Comparison of ENCODE assay signal across 8 cellular contexts in genomic region chr14:22039938-22040780, GRCh38.
DNase-seq lines count a peak whose midpoint lies in the region; ATAC-seq and TF ChIP-seq lines count a peak whose summit lies in the region.

No MANE protein-coding gene starts in this region.

- H3K4me3 Mint-ChIP-seq in CD14-positive monocyte (no peak overlapping the region), HFFc6 (no peak overlapping the region)
- H3K4me3 Mint-ChIP-seq in activated CD4-positive, alpha-beta memory T cell treated with anti-CD3 and anti-CD28 coated beads for 36 hours = peak overlapping the region; percentile 70
- H3K4me3 Mint-ChIP-seq in stimulated activated effector memory CD8-positive, alpha-beta T cell treated with anti-CD3 and anti-CD28 coated beads, Interleukin-12 subunit alpha, Interleukin-12 subunit beta, amount 100 ng/mL, for 72 hours = peak overlapping the region; percentile 49

- DNase-seq in CD14-positive monocyte (ENCODE audit: low spot score) (no peak), HFFc6 (no peak), fibroblast of villous mesenchyme (ENCODE audit: low read depth) (no peak), T-helper 9 cell (no peak), COR-L47 (lab: John Stamatoyannopoulos, UW) (no peak)
- peak; percentile 52 for DNase-seq in activated CD4-positive, alpha-beta memory T cell treated with anti-CD3 and anti-CD28 coated beads for 36 hours
- DNase-seq in stimulated activated effector memory CD8-positive, alpha-beta T cell treated with anti-CD3 and anti-CD28 coated beads, Interleukin-12 subunit alpha, Interleukin-12 subunit beta, amount 100 ng/mL, for 72 hours (ENCODE audit: low spot score in 2 of 2) = no peak

- intact Hi-C loops in CD14-positive monocyte (cut with micrococcal nuclease) = no loop called here
- intact Hi-C loops in activated CD4-positive, alpha-beta memory T cell treated with anti-CD3 and anti-CD28 coated beads for 36 hours (cut with micrococcal nuclease) = loop anchor here (2.0 to 5.0 kb wide), 2 partner anchors 37 to 123 kb away; no protein-coding TSS in a partner anchor

- peaks cover 0 to 1% (median 0%) of the 10 kb centered on the region in 3 donors for H3K27me3 Mint-ChIP-seq in CD14-positive monocyte (ENCODE audit: low read depth in 3 of 3)
- no peaks in the 10 kb centered on the region; the same call in 1 of the 2 replicates for H3K27me3 Mint-ChIP-seq in HFFc6 (ENCODE audit: insufficient read depth)
- H3K27me3 Mint-ChIP-seq in activated CD4-positive, alpha-beta memory T cell treated with anti-CD3 and anti-CD28 coated beads for 36 hours = no peaks in the 10 kb centered on the region

- POLR2A ChIA-PET in activated CD4-positive, alpha-beta memory T cell treated with anti-CD3 and anti-CD28 coated beads for 36 hours (lab: Charles Lee) = interaction anchor here (0.7 kb wide), 1 partner anchor 445 kb away, joined by 3 read pairs; no protein-coding TSS in a partner anchor

- H3K9me3 Mint-ChIP-seq in CD14-positive monocyte (no peaks in the 10 kb centered on the region), HFFc6 (peaks cover 24% of the 10 kb centered on the region)
- no peaks in the 10 kb centered on the region for H3K9me3 Mint-ChIP-seq in activated CD4-positive, alpha-beta memory T cell treated with anti-CD3 and anti-CD28 coated beads for 36 hours
- no peaks in the 10 kb centered on the region for H3K9me3 Mint-ChIP-seq in stimulated activated effector memory CD8-positive, alpha-beta T cell treated with anti-CD3 and anti-CD28 coated beads, Interleukin-12 subunit alpha, Interleukin-12 subunit beta, amount 100 ng/mL, for 72 hours

- CTCF ChIA-PET in activated CD4-positive, alpha-beta memory T cell treated with anti-CD3 and anti-CD28 coated beads for 36 hours (lab: Charles Lee) = interaction anchor here (0.6 to 2.0 kb wide), 24 partner anchors 9 to 548 kb away, joined by 3 to 13 read pairs (median 3); partner anchors contain the start of gene DAD1

- no peak overlapping the region for H3K4me3 ChIP-seq in fibroblast of villous mesenchyme (ENCODE audit: low read depth, low read length)

- H3K27ac Mint-ChIP-seq in CD14-positive monocyte (no peak overlapping the region), HFFc6 (no peak overlapping the region)
- H3K27ac Mint-ChIP-seq in activated CD4-positive, alpha-beta memory T cell treated with anti-CD3 and anti-CD28 coated beads for 36 hours = peak overlapping the region; percentile 81
- H3K27ac Mint-ChIP-seq in stimulated activated effector memory CD8-positive, alpha-beta T cell treated with anti-CD3 and anti-CD28 coated beads, Interleukin-12 subunit alpha, Interleukin-12 subunit beta, amount 100 ng/mL, for 72 hours = no peak overlapping the region

- H3K4me1 Mint-ChIP-seq in CD14-positive monocyte (peaks cover 7% of the 10 kb centered on the region), HFFc6 (ENCODE audit: low read depth) (no peaks in the 10 kb centered on the region)
- peaks cover 3% of the 10 kb centered on the region for H3K4me1 Mint-ChIP-seq in activated CD4-positive, alpha-beta memory T cell treated with anti-CD3 and anti-CD28 coated beads for 36 hours (ENCODE audit: low read depth)
- no peaks in the 10 kb centered on the region for H3K4me1 Mint-ChIP-seq in stimulated activated effector memory CD8-positive, alpha-beta T cell treated with anti-CD3 and anti-CD28 coated beads, Interleukin-12 subunit alpha, Interleukin-12 subunit beta, amount 100 ng/mL, for 72 hours

- no peaks in the 10 kb centered on the region for H3K36me3 Mint-ChIP-seq in CD14-positive monocyte
- no peaks in the 10 kb centered on the region for H3K36me3 Mint-ChIP-seq in HFFc6 (ENCODE audit: low read depth)
- H3K36me3 Mint-ChIP-seq in activated CD4-positive, alpha-beta memory T cell treated with anti-CD3 and anti-CD28 coated beads for 36 hours = no peaks in the 10 kb centered on the region
- no peaks in the 10 kb centered on the region for H3K36me3 Mint-ChIP-seq in stimulated activated effector memory CD8-positive, alpha-beta T cell treated with anti-CD3 and anti-CD28 coated beads, Interleukin-12 subunit alpha, Interleukin-12 subunit beta, amount 100 ng/mL, for 72 hours

- ATAC-seq in stimulated activated effector memory CD8-positive, alpha-beta T cell treated with anti-CD3 and anti-CD28 coated beads, Interleukin-12 subunit alpha, Interleukin-12 subunit beta, amount 100 ng/mL, for 72 hours = peak; percentile 58
- no peak for ATAC-seq in GM18867 (IDR thresholded peaks at IDR 0.05; ENCODE audit: unreplicated experiment)

- TF ChIP-seq CTCF in CD14-positive monocyte (IDR thresholded peaks at IDR 0.05) (peak; percentile 64), HFFc6 (IDR thresholded peaks at IDR 0.05) (peak; percentile 52), fibroblast of villous mesenchyme (IDR thresholded peaks at IDR 0.05; ENCODE audit: insufficient read depth, low read depth, low read length) (peak; percentile 27)

Comparison
In these comparisons a context has a peak if more than half of its experiments do, and no peak if none do; other contexts are left out.
1. H3K4me3 Mint-ChIP-seq: peak in activated CD4-positive, alpha-beta memory T cell treated with anti-CD3 and anti-CD28 coated beads for 36 hours (single experiment) and stimulated activated effector memory CD8-positive, alpha-beta T cell treated with anti-CD3 and anti-CD28 coated beads, Interleukin-12 subunit alpha, Interleukin-12 subunit beta, amount 100 ng/mL, for 72 hours (single experiment); none in CD14-positive monocyte (0 of 2) and HFFc6 (single experiment).
2. Peak in every context shown above with its lines, with median percentiles within 50 percentile points of each other: CTCF ChIP-seq.